2 cellular contexts compared by ENCODE assay signal in genomic region chr6:33017024-33017423, GRCh38.
TF ChIP-seq lines count a peak whose summit lies in the region.

No MANE protein-coding gene starts in this region.

TF ChIP-seq in K562, 482 proteins besides CTCF, POLR2A, EP300 and RAD21:
- no peak for TF ChIP-seq PML (IDR thresholded peaks at IDR 0.05; ENCODE audit: low read length)
- peak; percentile 72 for TF ChIP-seq CEBPB (tag; IDR thresholded peaks at IDR 0.05)
- TF ChIP-seq CEBPG (CRISPR knock-in tag; IDR thresholded peaks at IDR 0.05): no peak
- peak; percentile 46 to 88; a peak in 3 of 4 replicates for TF ChIP-seq CEBPG (tag; conservative IDR thresholded peaks at IDR 0.05 in 1 of 2, IDR thresholded peaks at IDR 0.05 in 1 of 2)

TF ChIP-seq in SK-N-SH, 30 proteins besides CTCF, POLR2A, EP300 and RAD21:
- TF ChIP-seq RXRA (IDR thresholded peaks at IDR 0.05; ENCODE audit: borderline replicate concordance, low read depth): no peak
- no peak for TF ChIP-seq SIN3A (IDR thresholded peaks at IDR 0.05; ENCODE audit: borderline replicate concordance, low read depth, low read length)
- no peak for TF ChIP-seq YY1 (IDR thresholded peaks at IDR 0.05; ENCODE audit: low read depth)
- TF ChIP-seq REST (IDR thresholded peaks at IDR 0.05; ENCODE audit: low read depth, low read length): no peak
- TF ChIP-seq ZBTB33 (IDR thresholded peaks at IDR 0.05; ENCODE audit: borderline replicate concordance, low read depth): no peak
- no peak for TF ChIP-seq MXI1 (IDR thresholded peaks at IDR 0.05; ENCODE audit: low read depth, low read length)
- no peak for TF ChIP-seq CHD2 (IDR thresholded peaks at IDR 0.05; ENCODE audit: low read length, partially characterized antibody)
- TF ChIP-seq ELF1 (IDR thresholded peaks at IDR 0.05): no peak
- no peak for TF ChIP-seq NRF1 (IDR thresholded peaks at IDR 0.05; ENCODE audit: low read depth, low read length)
- TF ChIP-seq TEAD4 (IDR thresholded peaks at IDR 0.05; ENCODE audit: borderline replicate concordance, insufficient read depth): no peak
- TF ChIP-seq IRF3 (IDR thresholded peaks at IDR 0.05; ENCODE audit: low read depth, low read length): no peak
- TF ChIP-seq MAX (IDR thresholded peaks at IDR 0.05; ENCODE audit: low read depth): no peak
- TF ChIP-seq NFIC (IDR thresholded peaks at IDR 0.05; ENCODE audit: borderline replicate concordance): no peak
- no peak for TF ChIP-seq GABPA (IDR thresholded peaks at IDR 0.05; ENCODE audit: low read depth)
- TF ChIP-seq SMC3 (IDR thresholded peaks at IDR 0.05; ENCODE audit: low read depth, low read length): no peak
- TF ChIP-seq JUND (IDR thresholded peaks at IDR 0.05): no peak
TF ChIP-seq in SK-N-SH: peak in this region for 0.
